24 cellular contexts compared by ENCODE assay signal in the genomic region with DNA sequence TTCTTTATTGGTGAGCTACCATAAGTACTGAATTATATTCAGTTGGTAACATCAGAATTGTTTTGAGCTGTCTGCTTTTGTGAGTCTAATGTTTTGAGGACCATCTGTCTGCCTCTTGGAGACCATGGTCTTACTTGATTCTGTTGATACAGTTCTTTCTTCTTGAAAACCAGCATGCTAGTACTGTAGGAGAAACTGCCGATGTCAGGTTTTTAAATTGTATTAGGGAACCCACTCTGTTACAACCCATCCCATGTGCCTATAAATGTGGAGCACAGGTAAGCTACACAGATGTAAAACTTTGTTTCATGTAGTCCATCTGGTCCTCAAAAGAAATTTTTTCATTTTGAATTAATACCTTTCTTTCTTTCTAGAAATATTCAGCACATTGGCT.
DNase-seq lines count a peak whose midpoint lies in the region; ATAC-seq, FAIRE-seq and TF ChIP-seq lines count a peak whose summit lies in the region.
"Had no signal": no experiment of that assay in that cellular context is flagged by ENCODE, and none has a peak within 500 bp of the region (broad histone marks: within the 10 kb centered on the region; RNA-seq: fewer than 3 reads in every experiment).

No MANE protein-coding gene starts in this region.

- no peaks in the 10 kb centered on the region for H3K9me3 Mint-ChIP-seq in type B pancreatic cell
- H3K9me3 Mint-ChIP-seq in natural killer cell, result peaks cover 7 to 8% of the 10 kb centered on the region in 2 donors
- H3K9me3 Mint-ChIP-seq: CD8-positive, alpha-beta T cell; IgD-negative memory B cell had no signal

- WGBS in HepG2 (ENCODE audit: low lambda C conversion rate), result 71% methylated on average over 1 of the region's 1 CpG
- WGBS in right lobe of liver (ENCODE audit: insufficient coverage, low coverage, low lambda C conversion rate, missing lambda C conversion rate), result 100% methylated on average over 1 of the region's 1 CpG
- 88% methylated on average over 1 of the region's 1 CpG for WGBS in esophagus muscularis mucosa
- 56 to 64% methylated on average over 1 of the region's 1 CpG for WGBS in GM23248 (ENCODE audit: low coverage in 1 of 2, low lambda C conversion rate in 2 of 2, missing lambda C conversion rate in 2 of 2), 2 experiments

- no peak for DNase-seq in HepG2 (ENCODE audit: low spot score)
- no peak for DNase-seq in right lobe of liver
- DNase-seq in SJCRH30, result no peak
- DNase-seq in esophagus muscularis mucosa (ENCODE audit: extremely low spot score), result no peak
- no peak for DNase-seq in type B pancreatic cell (ENCODE audit: extremely low spot score, unreplicated experiment)
- no peak for DNase-seq in natural killer cell
- no peak for DNase-seq in GM23248
- DNase-seq: Calu3; CD8-positive, alpha-beta T cell; DMS79 treated with DMSO at 0.1 percent for 48 hours; H7; Karpas-422; MG63; NCI-H1048; NCI-H1436; NCI-H1930; NCI-H2171; NCI-H774; RPMI8226; SIG-M5 had no signal

- H3K27ac Mint-ChIP-seq in type B pancreatic cell (no peak overlapping the region), natural killer cell (no peak overlapping the region)
- H3K27ac Mint-ChIP-seq: CD8-positive, alpha-beta T cell; IgD-negative memory B cell had no signal

- no peak overlapping the region for H3K4me3 Mint-ChIP-seq in type B pancreatic cell
- no peak overlapping the region for H3K4me3 Mint-ChIP-seq in natural killer cell
- H3K4me3 Mint-ChIP-seq: CD8-positive, alpha-beta T cell; IgD-negative memory B cell had no signal

- H3K36me3 Mint-ChIP-seq in type B pancreatic cell, result no peaks in the 10 kb centered on the region
- H3K36me3 Mint-ChIP-seq in natural killer cell, result no peaks in the 10 kb centered on the region
- H3K36me3 Mint-ChIP-seq: CD8-positive, alpha-beta T cell; IgD-negative memory B cell had no signal

- no peaks in the 10 kb centered on the region for H3K36me3 ChIP-seq in HepG2 (replicated peaks in 1 of 2; ENCODE audit: control insufficient read depth in 1 of 2, insufficient read depth in 2 of 2, low read length in 2 of 2)
- no peaks in the 10 kb centered on the region for H3K36me3 ChIP-seq in right lobe of liver
- H3K36me3 ChIP-seq in SJCRH30, result no peaks in the 10 kb centered on the region
- H3K36me3 ChIP-seq in esophagus muscularis mucosa, result no peaks in the 10 kb centered on the region
- no peaks in the 10 kb centered on the region for H3K36me3 ChIP-seq in GM23248 (ENCODE audit: low read depth)
- H3K36me3 ChIP-seq: BLaER1 treated with 17β-estradiol and CSF1 and Interleukin-3, amounts not matched to agents 10 nM and 100 nM; MG63 had no signal

- CTCF ChIA-PET in HepG2 (lab: Yijun Ruan, JAX; ENCODE audit: low intra/inter-chr PET ratio, low total read pairs), result no interaction called here

- H3K4me2 ChIP-seq in HepG2 (ENCODE audit: low read depth, low read length) (no peak overlapping the region), GM23248 (ENCODE audit: unreplicated experiment) (no peak overlapping the region)
- H3K4me2 ChIP-seq: BLaER1 treated with 17β-estradiol and CSF1 and Interleukin-3, amounts not matched to agents 10 nM and 100 nM had no signal

- H3K9ac ChIP-seq in HepG2 (ENCODE audit: insufficient read depth, low read depth, low read length), result no peak overlapping the region
- no peak overlapping the region for H3K9ac ChIP-seq in GM23248
- H3K9ac ChIP-seq: BLaER1 treated with 17β-estradiol and CSF1 and Interleukin-3, amounts not matched to agents 10 nM and 100 nM had no signal

- no peaks in the 10 kb centered on the region for H3K27me3 Mint-ChIP-seq in type B pancreatic cell
- no peaks in the 10 kb centered on the region for H3K27me3 Mint-ChIP-seq in natural killer cell (ENCODE audit: low read depth in 2 of 2)
- H3K27me3 Mint-ChIP-seq: IgD-negative memory B cell had no signal

- BruUV-seq in HepG2 (replicated peaks; lab: Mats Ljungman, UMichigan), result no TSS peak

- no peaks in the 10 kb centered on the region for H3K27me3 ChIP-seq in HepG2 (ENCODE audit: control insufficient read depth in 1 of 2, insufficient read depth in 2 of 2, low read length in 2 of 2)
- H3K27me3 ChIP-seq in right lobe of liver, result no peaks in the 10 kb centered on the region
- no peaks in the 10 kb centered on the region for H3K27me3 ChIP-seq in SJCRH30
- H3K27me3 ChIP-seq in esophagus muscularis mucosa, result no peaks in the 10 kb centered on the region
- H3K27me3 ChIP-seq in GM23248 (replicated peaks; ENCODE audit: insufficient read depth), result no peaks in the 10 kb centered on the region
- H3K27me3 ChIP-seq: BLaER1 treated with 17β-estradiol and CSF1 and Interleukin-3, amounts not matched to agents 10 nM and 100 nM; MG63 had no signal

- TF ChIP-seq EP300 in HepG2 (IDR thresholded peaks at IDR 0.05; ENCODE audit: low read depth in 2 of 2, low read length in 2 of 2) (no peak), HepG2 (CRISPR knock-in tag; IDR thresholded peaks at IDR 0.05; ENCODE audit: borderline replicate concordance) (no peak), esophagus muscularis mucosa (IDR thresholded peaks at IDR 0.05) (no peak)

- ATAC-seq in HepG2 (no peak), right lobe of liver (no peak), natural killer cell (no peak), HG02798 (IDR thresholded peaks at IDR 0.05; ENCODE audit: poor library complexity, unreplicated experiment) (no peak)
- ATAC-seq: CD8-positive, alpha-beta T cell had no signal

- no peak for FAIRE-seq in HepG2 (lab: Jason Lieb, UNC)

- no peak overlapping the region for H3K4me3 ChIP-seq in HepG2 (replicated peaks in 1 of 3; ENCODE audit: insufficient read depth in 1 of 3, low read depth in 2 of 3, low read length in 3 of 3)
- H3K4me3 ChIP-seq in right lobe of liver, result no peak overlapping the region
- H3K4me3 ChIP-seq in SJCRH30, result no peak overlapping the region
- H3K4me3 ChIP-seq in esophagus muscularis mucosa, result no peak overlapping the region
- no peak overlapping the region for H3K4me3 ChIP-seq in GM23248
- H3K4me3 ChIP-seq: BLaER1 treated with 17β-estradiol and CSF1 and Interleukin-3, amounts not matched to agents 10 nM and 100 nM; MG63 had no signal

- intact Hi-C loops in HepG2 (cut with micrococcal nuclease; ENCODE audit: unreplicated experiment) (no loop called here), right lobe of liver (cut with DNase I) (no loop called here), esophagus muscularis mucosa (cut with DNase I) (no loop called here), natural killer cell (cut with micrococcal nuclease) (no loop called here)

- H3K4me1 Mint-ChIP-seq in type B pancreatic cell (ENCODE audit: unreplicated experiment), result no peaks in the 10 kb centered on the region
- H3K4me1 Mint-ChIP-seq in natural killer cell, result no peaks in the 10 kb centered on the region
- H3K4me1 Mint-ChIP-seq: IgD-negative memory B cell had no signal

- POLR2A ChIA-PET in HepG2 (lab: Yijun Ruan, JAX), result no interaction called here

- no peak for TF ChIP-seq CTCF in HepG2 (CRISPR knock-in tag; IDR thresholded peaks at IDR 0.05)
- no peak for TF ChIP-seq CTCF in right lobe of liver (IDR thresholded peaks at IDR 0.05)
- no peak for TF ChIP-seq CTCF in esophagus muscularis mucosa (IDR thresholded peaks at IDR 0.05)
- no peak for TF ChIP-seq CTCF in type B pancreatic cell (conservative IDR thresholded peaks at IDR 0.05)
- TF ChIP-seq CTCF in natural killer cell (IDR thresholded peaks at IDR 0.05), result no peak

- no peak overlapping the region for H2AFZ ChIP-seq in HepG2 (ENCODE audit: low read length)
- no peak overlapping the region for H2AFZ ChIP-seq in GM23248

- TF ChIP-seq POLR2A in HepG2 (IDR thresholded peaks at IDR 0.05; ENCODE audit: insufficient read depth in 1 of 2, low read depth in 2 of 2, low read length in 2 of 2) (no peak), right lobe of liver (IDR thresholded peaks at IDR 0.05) (no peak), esophagus muscularis mucosa (IDR thresholded peaks at IDR 0.05; ENCODE audit: low read depth) (no peak)

- H3K79me2 ChIP-seq in HepG2 (ENCODE audit: insufficient read depth, low read length), result no peaks in the 10 kb centered on the region
- no peaks in the 10 kb centered on the region for H3K79me2 ChIP-seq in GM23248 (ENCODE audit: insufficient read depth)

- H3K9me2 ChIP-seq in GM23248 (ENCODE audit: insufficient read depth), result 0 out of 2 replicates have a peak, but pooled peaks cover 1% of the 10 kb centered on the region

- no peak for TF ChIP-seq RAD21 in HepG2 (CRISPR knock-in tag; IDR thresholded peaks at IDR 0.05)

- no peaks in the 10 kb centered on the region for H3K9me3 ChIP-seq in HepG2 (ENCODE audit: low read length)
- no peaks in the 10 kb centered on the region for H3K9me3 ChIP-seq in right lobe of liver
- H3K9me3 ChIP-seq in SJCRH30 (replicated peaks), result no peaks in the 10 kb centered on the region
- no peaks in the 10 kb centered on the region for H3K9me3 ChIP-seq in esophagus muscularis mucosa
- H3K9me3 ChIP-seq in GM23248 (ENCODE audit: low read depth), result no peaks in the 10 kb centered on the region
- H3K9me3 ChIP-seq: BLaER1 treated with 17β-estradiol and CSF1 and Interleukin-3, amounts not matched to agents 10 nM and 100 nM; MG63 had no signal

- no peaks in the 10 kb centered on the region for H4K20me1 ChIP-seq in HepG2 (ENCODE audit: insufficient read depth, low read length)
- no peaks in the 10 kb centered on the region for H4K20me1 ChIP-seq in GM23248 (ENCODE audit: insufficient read depth)
- H4K20me1 ChIP-seq: BLaER1 treated with 17β-estradiol and CSF1 and Interleukin-3, amounts not matched to agents 10 nM and 100 nM had no signal

- in situ Hi-C loops in HepG2 (cut with HindIII; ENCODE audit: extremely low pct_ligation_motif_present, low pct_unique_long_range_greater_than_20kb), result no loop called here
- in situ Hi-C loops in GM23248 (cut with MboI), result no loop called here

- no peaks in the 10 kb centered on the region for H3F3A ChIP-seq in GM23248 (ENCODE audit: insufficient read depth)

- H3K27ac ChIP-seq in HepG2 (ENCODE audit: extremely low read length, insufficient read depth, low read length) (no peak overlapping the region), right lobe of liver (no peak overlapping the region), SJCRH30 (peak overlapping the region; percentile 60), esophagus muscularis mucosa (replicated peaks in 1 of 4) (peak overlapping the region; percentile 39 to 71 (median 56)), GM23248 (no peak overlapping the region)
- H3K27ac ChIP-seq: BLaER1 treated with 17β-estradiol and CSF1 and Interleukin-3, amounts not matched to agents 10 nM and 100 nM; HL-60 had no signal

- H3K4me1 ChIP-seq in HepG2 (ENCODE audit: insufficient read depth, low read length) (no peaks in the 10 kb centered on the region), right lobe of liver (peaks cover 0 to 10% (median 3%) of the 10 kb centered on the region in 4 donors), SJCRH30 (peaks cover 19% of the 10 kb centered on the region), esophagus muscularis mucosa (peaks cover 0 to 19% (median 18%) of the 10 kb centered on the region in 4 donors), GM23248 (ENCODE audit: insufficient read depth) (peaks cover 7% of the 10 kb centered on the region; the same call in 1 of the 2 replicates)
- H3K4me1 ChIP-seq: BLaER1 treated with 17β-estradiol and CSF1 and Interleukin-3, amounts not matched to agents 10 nM and 100 nM had no signal

TF ChIP-seq in HepG2, 621 proteins besides CTCF, POLR2A, EP300 and RAD21 (continues in another document):
- TF ChIP-seq ZNF605 (CRISPR knock-in tag; IDR thresholded peaks at IDR 0.05) (no peak), MAFF (IDR thresholded peaks at IDR 0.05; ENCODE audit: low read depth, low read length) (peak; percentile 33; the same call in 1 of the 2 replicates)

Comparison
In these comparisons a context has a peak if more than half of its experiments do, and no peak if none do; other contexts are left out.
1. H3K27ac ChIP-seq: peak in SJCRH30 (single experiment) and esophagus muscularis mucosa (4 of 4); none in HepG2 (single experiment), right lobe of liver (0 of 3) and GM23248 (single experiment).